ENCODE assay signal across 10 cellular contexts in the genomic region with DNA sequence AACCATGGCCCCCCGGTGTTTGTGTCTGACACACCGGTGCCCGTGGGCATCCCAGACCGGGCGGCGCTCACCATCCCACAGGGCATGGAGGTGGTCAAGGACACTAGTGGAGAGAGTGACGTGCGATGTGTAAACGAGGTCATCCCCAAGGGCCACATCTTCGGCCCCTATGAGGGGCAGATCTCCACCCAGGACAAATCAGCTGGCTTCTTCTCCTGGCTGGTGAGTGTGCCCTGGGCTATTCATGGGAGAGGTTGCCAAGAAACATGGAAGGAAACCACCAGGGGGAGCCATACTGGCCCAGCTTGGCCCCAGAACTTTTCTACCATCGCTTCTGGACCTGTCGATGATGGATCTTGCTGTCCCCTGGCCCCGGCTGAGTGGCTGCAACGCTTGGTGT. TPM values are rescaled to one million over a fixed set of nuclear protein-coding genes. Genes with fewer than 3 reads are reported as not detected.
A peak's percentile ranks its signal among the peaks of the same experiment; 100 is the strongest.
DNase-seq lines count a peak whose midpoint lies in the region; ATAC-seq and TF ChIP-seq lines count a peak whose summit lies in the region.
"Had no signal": no experiment of that assay in that cellular context is flagged by ENCODE, and none has a peak within 500 bp of the region (broad histone marks: within the 10 kb centered on the region; RNA-seq: fewer than 3 reads in every experiment).

No MANE protein-coding gene starts in this region.

- no peaks in the 10 kb centered on the region for H3K36me3 ChIP-seq in MG63
- peaks cover 7 to 49% (median 47%) of the 10 kb centered on the region in 4 donors for H3K36me3 ChIP-seq in esophagus muscularis mucosa

- H3K4me3 ChIP-seq in MG63 = no peak overlapping the region
- no peak overlapping the region for H3K4me3 ChIP-seq in esophagus muscularis mucosa
- no peak overlapping the region for H3K4me3 ChIP-seq in retinal pigment epithelial cell (ENCODE audit: low read length)
- H3K4me3 ChIP-seq: SK-N-MC had no signal

- TF ChIP-seq CTCF in esophagus muscularis mucosa (IDR thresholded peaks at IDR 0.05) (peak; percentile 38 to 59 (median 45)), retinal pigment epithelial cell (conservative IDR thresholded peaks at IDR 0.05; ENCODE audit: low read depth, low read length) (peak; percentile 66)

- TF ChIP-seq EP300 in esophagus muscularis mucosa (IDR thresholded peaks at IDR 0.05) = no peak

- no peaks in the 10 kb centered on the region for H3K27me3 ChIP-seq in MG63
- no peaks in the 10 kb centered on the region for H3K27me3 ChIP-seq in esophagus muscularis mucosa

- ATAC-seq in HG02970 (IDR thresholded peaks at IDR 0.05; ENCODE audit: low FRiP score, unreplicated experiment) (no peak), HG02884 (IDR thresholded peaks at IDR 0.05; ENCODE audit: unreplicated experiment) (no peak), HG02852 (IDR thresholded peaks at IDR 0.05; ENCODE audit: unreplicated experiment) (no peak)
- ATAC-seq: CD8-positive, alpha-beta T cell had no signal

- WGBS in esophagus muscularis mucosa = 91% methylated on average over 13 of the region's 14 CpGs

- H3K4me1 ChIP-seq in esophagus muscularis mucosa = peaks cover 36 to 55% (median 40%) of the 10 kb centered on the region in 4 donors

- intact Hi-C loops in esophagus muscularis mucosa (cut with DNase I) = loop anchor here (5.0 kb wide), 1 partner anchor 109 kb away; no protein-coding TSS in a partner anchor

- no peak for TF ChIP-seq POLR2A in esophagus muscularis mucosa (IDR thresholded peaks at IDR 0.05; ENCODE audit: low read depth)

- H3K9me3 ChIP-seq in MG63 (no peaks in the 10 kb centered on the region), esophagus muscularis mucosa (no peaks in the 10 kb centered on the region)

- peak; percentile 30 for DNase-seq in NCI-H2029 (lab: John Stamatoyannopoulos, UW)
- no peak for DNase-seq in NCI-H2029 treated with DMSO at 0.1 percent for 48 hours (lab: John Stamatoyannopoulos, UW)
- DNase-seq in MG63 = peak; percentile 32
- no peak for DNase-seq in esophagus muscularis mucosa (ENCODE audit: extremely low spot score)
- DNase-seq in retinal pigment epithelial cell (ENCODE audit: low read depth) = no peak

- peak overlapping the region in 1 of 4 donors; percentile 10 for H3K27ac ChIP-seq in esophagus muscularis mucosa (replicated peaks in 1 of 4)
- H3K27ac ChIP-seq: SK-N-MC had no signal

RNA-seq across cellular contexts. Expression of gene PRDM11, which starts 36.5 kb away (rescaled TPM):
- 4.3 and 5.7 TPM in 2 replicates for total RNA-seq in MG63 (2014; rRNA removed; shearing (Covaris generic); ENCODE audit: low replicate concordance)
- 10 to 100 TPM; 29.5 to 43.2 (median 33.5) TPM for total RNA-seq in esophagus muscularis mucosa

Comparison
In these comparisons a context has a peak if more than half of its experiments do, and no peak if none do; other contexts are left out.
1. DNase-seq: peak in NCI-H2029 (single experiment) and MG63 (single experiment); none in NCI-H2029 treated with DMSO at 0.1 percent for 48 hours (single experiment), esophagus muscularis mucosa (single experiment) and retinal pigment epithelial cell (single experiment).